Comparison of ENCODE assay signal across 8 cellular contexts in the genomic region with DNA sequence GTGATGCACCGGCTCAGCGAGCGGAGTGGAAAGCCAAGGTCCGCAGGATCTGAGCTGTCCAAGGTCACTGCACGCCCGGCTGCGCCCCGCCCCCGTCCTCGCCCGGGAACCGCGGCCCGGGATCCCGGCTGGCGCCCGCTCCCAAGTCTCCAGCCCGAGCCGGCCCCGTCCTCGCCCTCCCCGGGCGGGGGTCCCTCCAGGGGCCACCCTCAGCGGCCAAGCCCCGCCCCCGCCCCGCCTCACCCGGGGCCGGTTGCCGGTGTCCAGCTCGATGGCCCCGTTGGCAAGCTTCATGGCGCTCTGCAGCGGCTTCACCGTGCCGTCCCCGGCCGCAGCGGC. TPM values are rescaled to one million over a fixed set of nuclear protein-coding genes. Genes with fewer than 3 reads are reported as not detected.
DNase-seq lines count a peak whose midpoint lies in the region; ATAC-seq, FAIRE-seq and TF ChIP-seq lines count a peak whose summit lies in the region.

No MANE protein-coding gene starts in this region.

- H3K36me3 ChIP-seq in Caco-2 (ENCODE audit: control insufficient read depth, insufficient read depth, low read length) (peaks cover 6% of the 10 kb centered on the region), bronchial epithelial cell (ENCODE audit: control insufficient read depth, insufficient read depth, low read length) (peaks cover 17% of the 10 kb centered on the region), thoracic aorta (peaks cover 16% of the 10 kb centered on the region)

- TF ChIP-seq CTCF in Caco-2 (IDR thresholded peaks at IDR 0.05; ENCODE audit: insufficient read depth in 1 of 2, low read depth in 1 of 2, low read length in 1 of 2, severe bottlenecking in 1 of 2, unreplicated experiment in 1 of 2), result no peak
- TF ChIP-seq CTCF in bronchial epithelial cell (IDR thresholded peaks at IDR 0.05; ENCODE audit: insufficient read depth, low read length, severe bottlenecking), result no peak
- TF ChIP-seq CTCF in thoracic aorta (IDR thresholded peaks at IDR 0.05), result no peak

- POLR2A ChIA-PET in Caco-2 (lab: Charles Lee), result interaction anchor here (1.3 to 1.5 kb wide), 2 partner anchors 20 to 34 kb away, joined by 4 read pairs; a partner anchor contains a TSS

- no peak for FAIRE-seq in bronchial epithelial cell (lab: Jason Lieb, UNC)

- no peaks in the 10 kb centered on the region for H3K9me3 Mint-ChIP-seq in Caco-2 (ENCODE audit: unreplicated experiment)

- H3K27me3 ChIP-seq in Caco-2 (replicated peaks; ENCODE audit: control insufficient read depth, insufficient read depth, low read length), result no peaks in the 10 kb centered on the region
- H3K27me3 ChIP-seq in bronchial epithelial cell (ENCODE audit: control insufficient read depth, insufficient read depth, low read length), result no peaks in the 10 kb centered on the region
- no peaks in the 10 kb centered on the region for H3K27me3 ChIP-seq in thoracic aorta (replicated peaks; ENCODE audit: insufficient read depth)

- no peaks in the 10 kb centered on the region for H3K9me3 ChIP-seq in Caco-2
- H3K9me3 ChIP-seq in thoracic aorta, result no peaks in the 10 kb centered on the region

- H3K27ac Mint-ChIP-seq in Caco-2 (ENCODE audit: unreplicated experiment), result peak overlapping the region; percentile 71

- TF ChIP-seq EP300 in Ishikawa (IDR thresholded peaks at IDR 0.05; ENCODE audit: borderline replicate concordance), result no peak

- CTCF ChIA-PET in Caco-2 (lab: Charles Lee), result interaction anchor here (0.6 to 1.0 kb wide), 3 partner anchors 9 to 188 kb away, joined by 4 to 7 read pairs (median 5); no protein-coding TSS in a partner anchor

- H3K4me1 ChIP-seq in Caco-2 (peaks cover 25% of the 10 kb centered on the region), thoracic aorta (ENCODE audit: control insufficient read depth in 1 of 2, low read depth in 2 of 2) (peaks cover 19 to 35% of the 10 kb centered on the region in 2 donors)

- H3K27ac ChIP-seq in thoracic aorta, result peak overlapping the region; percentile 90 to 95

- H3K4me3 ChIP-seq in Caco-2 (ENCODE audit: low read depth, low read length), result peak overlapping the region; percentile 58
- H3K4me3 ChIP-seq in bronchial epithelial cell (ENCODE audit: low read depth, low read length), result peak overlapping the region; percentile 68
- H3K4me3 ChIP-seq in thoracic aorta, result peak overlapping the region; percentile 96

- H3K27me3 Mint-ChIP-seq in Caco-2 (ENCODE audit: insufficient read depth, unreplicated experiment), result no peaks in the 10 kb centered on the region

- no TSS peak for BruUV-seq in Caco-2 (replicated peaks; lab: Mats Ljungman, UMichigan)

- no peak for TF ChIP-seq RAD21 in Ishikawa (IDR thresholded peaks at IDR 0.05; ENCODE audit: low read depth)

- H3K4me1 Mint-ChIP-seq in Caco-2 (ENCODE audit: low read depth, unreplicated experiment), result peaks cover 32% of the 10 kb centered on the region

- intact Hi-C loops in Caco-2 (cut with micrococcal nuclease; ENCODE audit: unreplicated experiment), result loop anchor here (1.0 kb wide), 2 partner anchors 8 to 18 kb away; no protein-coding TSS in a partner anchor

- DNase-seq in Caco-2, result peak; percentile 75 to 81
- no peak for DNase-seq in bronchial epithelial cell (ENCODE audit: low read depth)
- peak; percentile 79 for DNase-seq in left kidney (ENCODE audit: low read depth, low spot score)
- DNase-seq in thoracic aorta (ENCODE audit: low spot score), result no peak
- no peak for DNase-seq in GM03348 (ENCODE audit: low spot score)
- DNase-seq in AG20443 (ENCODE audit: low spot score), result no peak

- ATAC-seq in GM21423 (IDR thresholded peaks at IDR 0.05; ENCODE audit: unreplicated experiment) (peak; percentile 21), thoracic aorta (ENCODE audit: insufficient number of reproducible peaks, low FRiP score, low read depth) (peak; percentile 8)

- H3K4me3 Mint-ChIP-seq in Caco-2 (ENCODE audit: unreplicated experiment), result peak overlapping the region; percentile 80

- peaks cover 79% of the 10 kb centered on the region for H3K36me3 Mint-ChIP-seq in Caco-2 (ENCODE audit: insufficient read depth, unreplicated experiment)

TF ChIP-seq in Ishikawa, 13 proteins besides CTCF, POLR2A, EP300 and RAD21:
- TF ChIP-seq TAF1 (IDR thresholded peaks at IDR 0.05; ENCODE audit: low read depth), result no peak
- TF ChIP-seq FOXM1 (IDR thresholded peaks at IDR 0.05; ENCODE audit: borderline replicate concordance, low read depth), result no peak
- TF ChIP-seq NFIC (IDR thresholded peaks at IDR 0.05), result no peak
- no peak for TF ChIP-seq YY1 (IDR thresholded peaks at IDR 0.05; ENCODE audit: low read depth)
- TF ChIP-seq, protein P1, sequence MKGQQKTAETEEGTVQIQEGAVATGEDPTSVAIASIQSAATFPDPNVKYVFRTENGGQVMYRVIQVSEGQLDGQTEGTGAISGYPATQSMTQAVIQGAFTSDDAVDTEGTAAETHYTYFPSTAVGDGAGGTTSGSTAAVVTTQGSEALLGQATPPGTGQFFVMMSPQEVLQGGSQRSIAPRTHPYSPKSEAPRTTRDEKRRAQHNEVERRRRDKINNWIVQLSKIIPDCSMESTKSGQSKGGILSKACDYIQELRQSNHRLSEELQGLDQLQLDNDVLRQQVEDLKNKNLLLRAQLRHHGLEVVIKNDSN (IDR thresholded peaks at IDR 0.05), result no peak
- TF ChIP-seq TEAD4 (IDR thresholded peaks at IDR 0.05), result no peak
- TF ChIP-seq, protein P2, sequence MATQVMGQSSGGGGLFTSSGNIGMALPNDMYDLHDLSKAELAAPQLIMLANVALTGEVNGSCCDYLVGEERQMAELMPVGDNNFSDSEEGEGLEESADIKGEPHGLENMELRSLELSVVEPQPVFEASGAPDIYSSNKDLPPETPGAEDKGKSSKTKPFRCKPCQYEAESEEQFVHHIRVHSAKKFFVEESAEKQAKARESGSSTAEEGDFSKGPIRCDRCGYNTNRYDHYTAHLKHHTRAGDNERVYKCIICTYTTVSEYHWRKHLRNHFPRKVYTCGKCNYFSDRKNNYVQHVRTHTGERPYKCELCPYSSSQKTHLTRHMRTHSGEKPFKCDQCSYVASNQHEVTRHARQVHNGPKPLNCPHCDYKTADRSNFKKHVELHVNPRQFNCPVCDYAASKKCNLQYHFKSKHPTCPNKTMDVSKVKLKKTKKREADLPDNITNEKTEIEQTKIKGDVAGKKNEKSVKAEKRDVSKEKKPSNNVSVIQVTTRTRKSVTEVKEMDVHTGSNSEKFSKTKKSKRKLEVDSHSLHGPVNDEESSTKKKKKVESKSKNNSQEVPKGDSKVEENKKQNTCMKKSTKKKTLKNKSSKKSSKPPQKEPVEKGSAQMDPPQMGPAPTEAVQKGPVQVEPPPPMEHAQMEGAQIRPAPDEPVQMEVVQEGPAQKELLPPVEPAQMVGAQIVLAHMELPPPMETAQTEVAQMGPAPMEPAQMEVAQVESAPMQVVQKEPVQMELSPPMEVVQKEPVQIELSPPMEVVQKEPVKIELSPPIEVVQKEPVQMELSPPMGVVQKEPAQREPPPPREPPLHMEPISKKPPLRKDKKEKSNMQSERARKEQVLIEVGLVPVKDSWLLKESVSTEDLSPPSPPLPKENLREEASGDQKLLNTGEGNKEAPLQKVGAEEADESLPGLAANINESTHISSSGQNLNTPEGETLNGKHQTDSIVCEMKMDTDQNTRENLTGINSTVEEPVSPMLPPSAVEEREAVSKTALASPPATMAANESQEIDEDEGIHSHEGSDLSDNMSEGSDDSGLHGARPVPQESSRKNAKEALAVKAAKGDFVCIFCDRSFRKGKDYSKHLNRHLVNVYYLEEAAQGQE (IDR thresholded peaks at IDR 0.05; ENCODE audit: low read depth), result peak; percentile 57
- no peak for TF ChIP-seq CREB1 (IDR thresholded peaks at IDR 0.05; ENCODE audit: low read depth)
- no peak for TF ChIP-seq ZBTB7A (IDR thresholded peaks at IDR 0.05; ENCODE audit: low read depth)
- no peak for TF ChIP-seq CEBPB (IDR thresholded peaks at IDR 0.05)
- 0 out of 2 replicates have a peak, but pooled peaks have one; percentile 43 for TF ChIP-seq EGR1 (IDR thresholded peaks at IDR 0.05)

RNA-seq across cellular contexts. Expression of a gene that starts 0.2 kb away (rescaled TPM):
- total RNA-seq in Caco-2 (2022) (6.1 and 6.3 TPM in 2 replicates), bronchial epithelial cell (3.4 and 4.6 TPM in 2 replicates), thoracic aorta (10 to 100 TPM in 1 of 2 donors, 1 to 10 TPM in 1; 9.5 to 18.3 TPM)

RNA-seq across cellular contexts. Expression of a gene that starts 0.8 kb away (rescaled TPM):
- total RNA-seq in Caco-2 (2022), result 28.1 and 35.4 TPM in 2 replicates
- 12.9 and 15.5 TPM in 2 replicates for total RNA-seq in bronchial epithelial cell
- total RNA-seq in thoracic aorta, result 10 to 100 TPM; 25.0 to 34.1 TPM

RNA-seq across cellular contexts. Expression of a gene that starts 19.0 kb away (rescaled TPM):
- total RNA-seq in Caco-2 (2022) (16.4 and 18.5 TPM in 2 replicates), bronchial epithelial cell (12.1 and 14.2 TPM in 2 replicates), thoracic aorta (10 to 100 TPM; 19.0 to 24.1 TPM)

RNA-seq across cellular contexts. Expression of a gene that starts 34.0 kb away (rescaled TPM):
- total RNA-seq in Caco-2 (2022) (135 and 140 TPM in 2 replicates), bronchial epithelial cell (30.5 and 280 TPM in 2 replicates), thoracic aorta (10 to 100 TPM; 20.3 to 35.2 TPM)

Comparison
In these comparisons a context has a peak if more than half of its experiments do, and no peak if none do; other contexts are left out.
1. DNase-seq: peak in Caco-2 (2 of 2) and left kidney (single experiment); none in bronchial epithelial cell (single experiment), thoracic aorta (single experiment), GM03348 (single experiment) and AG20443 (single experiment).
2. Peak in every context shown above with its lines, with median percentiles within 50 percentile points of each other: H3K4me3 ChIP-seq.